1 cellular context compared by ENCODE assay signal in the genomic region with DNA sequence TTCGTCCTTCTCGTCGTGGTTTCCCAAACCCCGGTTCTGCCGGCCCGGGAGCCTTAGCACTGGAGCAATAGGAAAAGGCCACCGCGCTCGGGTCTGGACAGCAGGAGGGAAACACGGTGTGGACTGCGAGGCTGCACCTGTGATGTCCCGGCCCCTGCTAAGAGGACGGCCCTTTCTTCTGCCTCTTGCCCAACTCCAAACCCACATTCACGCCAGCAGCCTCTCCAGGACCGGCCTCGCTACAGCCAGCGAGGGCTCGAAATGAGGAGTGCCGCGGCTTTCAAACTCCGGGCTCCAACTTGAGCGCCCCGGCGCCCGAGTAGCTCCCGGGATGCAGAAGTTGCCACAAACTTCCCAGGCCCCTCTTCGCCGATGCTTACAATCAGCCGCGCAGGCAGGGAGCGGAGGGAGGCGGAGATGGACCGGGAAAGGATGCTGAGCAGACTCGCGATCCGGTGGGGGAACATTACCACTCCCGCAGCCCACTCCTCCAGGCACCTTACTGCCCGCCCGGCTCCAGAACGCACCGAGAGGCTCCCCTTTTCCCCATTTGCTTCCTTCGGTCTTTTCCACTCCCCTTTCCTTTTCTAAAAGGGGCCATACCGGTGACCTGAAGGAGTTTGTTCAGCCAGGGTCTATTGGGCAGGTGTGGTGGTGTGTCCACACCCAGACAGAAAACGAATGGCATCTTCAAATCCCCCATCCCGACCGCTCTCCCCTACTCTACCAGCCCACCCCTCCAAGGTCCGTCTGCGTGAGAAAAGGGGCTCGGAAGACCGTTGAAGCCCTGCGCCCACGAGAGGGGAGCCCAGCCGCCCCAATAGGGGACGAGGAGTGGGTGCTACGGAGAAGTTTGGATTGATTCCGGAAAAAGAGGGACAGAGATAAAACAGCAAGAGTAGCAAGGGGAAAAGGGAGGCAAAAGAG.
TF ChIP-seq lines count a peak whose summit lies in the region.

No MANE protein-coding gene starts in this region.

TF ChIP-seq in GM12878, 131 proteins besides CTCF, POLR2A, EP300 and RAD21 (continued from another document):
- TF ChIP-seq, protein P1, sequence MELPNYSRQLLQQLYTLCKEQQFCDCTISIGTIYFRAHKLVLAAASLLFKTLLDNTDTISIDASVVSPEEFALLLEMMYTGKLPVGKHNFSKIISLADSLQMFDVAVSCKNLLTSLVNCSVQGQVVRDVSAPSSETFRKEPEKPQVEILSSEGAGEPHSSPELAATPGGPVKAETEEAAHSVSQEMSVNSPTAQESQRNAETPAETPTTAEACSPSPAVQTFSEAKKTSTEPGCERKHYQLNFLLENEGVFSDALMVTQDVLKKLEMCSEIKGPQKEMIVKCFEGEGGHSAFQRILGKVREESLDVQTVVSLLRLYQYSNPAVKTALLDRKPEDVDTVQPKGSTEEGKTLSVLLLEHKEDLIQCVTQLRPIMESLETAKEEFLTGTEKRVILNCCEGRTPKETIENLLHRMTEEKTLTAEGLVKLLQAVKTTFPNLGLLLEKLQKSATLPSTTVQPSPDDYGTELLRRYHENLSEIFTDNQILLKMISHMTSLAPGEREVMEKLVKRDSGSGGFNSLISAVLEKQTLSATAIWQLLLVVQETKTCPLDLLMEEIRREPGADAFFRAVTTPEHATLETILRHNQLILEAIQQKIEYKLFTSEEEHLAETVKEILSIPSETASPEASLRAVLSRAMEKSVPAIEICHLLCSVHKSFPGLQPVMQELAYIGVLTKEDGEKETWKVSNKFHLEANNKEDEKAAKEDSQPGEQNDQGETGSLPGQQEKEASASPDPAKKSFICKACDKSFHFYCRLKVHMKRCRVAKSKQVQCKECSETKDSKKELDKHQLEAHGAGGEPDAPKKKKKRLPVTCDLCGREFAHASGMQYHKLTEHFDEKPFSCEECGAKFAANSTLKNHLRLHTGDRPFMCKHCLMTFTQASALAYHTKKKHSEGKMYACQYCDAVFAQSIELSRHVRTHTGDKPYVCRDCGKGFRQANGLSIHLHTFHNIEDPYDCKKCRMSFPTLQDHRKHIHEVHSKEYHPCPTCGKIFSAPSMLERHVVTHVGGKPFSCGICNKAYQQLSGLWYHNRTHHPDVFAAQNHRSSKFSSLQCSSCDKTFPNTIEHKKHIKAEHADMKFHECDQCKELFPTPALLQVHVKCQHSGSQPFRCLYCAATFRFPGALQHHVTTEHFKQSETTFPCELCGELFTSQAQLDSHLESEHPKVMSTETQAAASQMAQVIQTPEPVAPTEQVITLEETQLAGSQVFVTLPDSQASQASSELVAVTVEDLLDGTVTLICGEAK (IDR thresholded peaks at IDR 0.05; ENCODE audit: borderline replicate concordance), result no peak
- TF ChIP-seq TAF1 (IDR thresholded peaks at IDR 0.05; ENCODE audit: borderline replicate concordance, low read depth, low read length) (no peak), NFYA (IDR thresholded peaks at IDR 0.05; ENCODE audit: borderline replicate concordance, low read depth, low read length) (no peak), YY1 (IDR thresholded peaks at IDR 0.05; ENCODE audit: low read depth, low read length) (no peak), CREM (IDR thresholded peaks at IDR 0.05; ENCODE audit: low read depth) (no peak), EGR1 (IDR thresholded peaks at IDR 0.05; ENCODE audit: borderline replicate concordance in 1 of 2, low read depth in 2 of 2, low read length in 2 of 2) (no peak)
TF ChIP-seq in GM12878: peak in this region for 1.
